ENCODE assay signal across 8 cellular contexts in the genomic region with DNA sequence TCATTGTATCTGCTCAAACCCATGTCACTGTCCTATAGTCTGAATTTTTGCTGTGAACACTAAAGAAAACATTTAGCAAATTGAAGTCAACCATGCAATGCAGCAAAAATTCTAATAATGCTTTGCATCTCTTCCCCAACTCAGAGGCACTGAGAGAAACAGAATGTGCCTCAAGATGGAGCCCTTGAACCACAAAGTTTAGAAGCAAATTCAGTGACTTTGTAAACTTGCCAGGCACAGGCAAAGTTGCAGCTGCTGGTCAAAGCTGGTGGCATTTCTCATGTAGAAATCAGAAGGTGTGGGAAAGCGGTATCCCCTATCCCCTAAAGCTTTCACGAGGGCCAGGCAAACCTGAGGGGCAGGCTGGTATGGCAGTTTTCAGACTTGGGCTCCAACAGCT.
DNase-seq lines count a peak whose midpoint lies in the region; ATAC-seq and TF ChIP-seq lines count a peak whose summit lies in the region.

No MANE protein-coding gene starts in this region.

- peaks cover 68% of the 10 kb centered on the region for H3K27me3 Mint-ChIP-seq in MCF 10A (ENCODE audit: insufficient read depth, unreplicated experiment)

- peak; percentile 70 for ATAC-seq in upper lobe of right lung
- ATAC-seq in HG03521 (IDR thresholded peaks at IDR 0.05; ENCODE audit: unreplicated experiment) = no peak
- no peak for ATAC-seq in GM21576 (IDR thresholded peaks at IDR 0.05; ENCODE audit: unreplicated experiment)

- CTCF ChIA-PET in MCF 10A (lab: Yijun Ruan, JAX) = interaction anchor here (0.5 to 3.9 kb wide), 20 partner anchors 8 to 1086 kb away, joined by 3 to 38 read pairs (median 4); no protein-coding TSS in a partner anchor

- no peaks in the 10 kb centered on the region for H3K27me3 ChIP-seq in MG63
- no peaks in the 10 kb centered on the region for H3K27me3 ChIP-seq in upper lobe of right lung

- H3K4me1 Mint-ChIP-seq in MCF 10A (ENCODE audit: insufficient read depth, unreplicated experiment) = no peaks in the 10 kb centered on the region

- DNase-seq in GDM1 (lab: John Stamatoyannopoulos, UW) = peak; percentile 56
- DNase-seq in MG63 = peak; percentile 51
- DNase-seq in MCF 10A (ENCODE audit: unreplicated experiment) = peak; percentile 77
- DNase-seq in kidney glomerular epithelial cell (lab: John Stamatoyannopoulos, UW) = peak; percentile 24
- DNase-seq in upper lobe of right lung = no peak
- DNase-seq in activated gamma-delta T cell treated with Interleukin-2 at 50 U/mL for 16 hours = no peak

- H3K4me3 Mint-ChIP-seq in MCF 10A (ENCODE audit: unreplicated experiment) = no peak overlapping the region

- H3K27ac Mint-ChIP-seq in MCF 10A (ENCODE audit: low read depth, unreplicated experiment) = no peak overlapping the region

- intact Hi-C loops in MCF 10A (cut with micrococcal nuclease) (loop anchor here (1.0 to 5.0 kb wide), 8 partner anchors 185 to 1087 kb away; no protein-coding TSS in a partner anchor), upper lobe of right lung (cut with DNase I) (no loop called here)

- TF ChIP-seq CTCF in MCF 10A (IDR thresholded peaks at IDR 0.05; ENCODE audit: unreplicated experiment) (peak; percentile 63), upper lobe of right lung (IDR thresholded peaks at IDR 0.05) (peak; percentile 41)

- H3K36me3 Mint-ChIP-seq in MCF 10A (ENCODE audit: insufficient read depth, unreplicated experiment) = no peaks in the 10 kb centered on the region

- BruUV-seq in MCF 10A (replicated peaks; lab: Mats Ljungman, UMichigan) = no TSS peak

- H3K36me3 ChIP-seq in MG63 = no peaks in the 10 kb centered on the region
- no peaks in the 10 kb centered on the region for H3K36me3 ChIP-seq in upper lobe of right lung

- H3K9me3 Mint-ChIP-seq in MCF 10A (ENCODE audit: unreplicated experiment) = no peaks in the 10 kb centered on the region

- H3K9me3 ChIP-seq in MG63 = no peaks in the 10 kb centered on the region; the same call in 1 of the 2 replicates
- no peaks in the 10 kb centered on the region for H3K9me3 ChIP-seq in upper lobe of right lung

- no peak overlapping the region for H3K27ac ChIP-seq in upper lobe of right lung

- H3K4me3 ChIP-seq in MG63 = no peak overlapping the region
- no peak overlapping the region for H3K4me3 ChIP-seq in upper lobe of right lung

- POLR2A ChIA-PET in MCF 10A (lab: Yijun Ruan, JAX) = interaction anchor here (0.7 to 1.4 kb wide), 8 partner anchors 10 to 427 kb away, joined by 3 to 6 read pairs (median 4); no protein-coding TSS in a partner anchor

- no peaks in the 10 kb centered on the region for H3K4me1 ChIP-seq in upper lobe of right lung

Comparison
In these comparisons a context has a peak if more than half of its experiments do, and no peak if none do; other contexts are left out.
1. DNase-seq: peak in GDM1 (single experiment), MG63 (single experiment), MCF 10A (single experiment) and kidney glomerular epithelial cell (single experiment); none in upper lobe of right lung (single experiment) and activated gamma-delta T cell treated with Interleukin-2 at 50 U/mL for 16 hours (single experiment).